ENCODE assay signal across 9 cellular contexts in the genomic region with DNA sequence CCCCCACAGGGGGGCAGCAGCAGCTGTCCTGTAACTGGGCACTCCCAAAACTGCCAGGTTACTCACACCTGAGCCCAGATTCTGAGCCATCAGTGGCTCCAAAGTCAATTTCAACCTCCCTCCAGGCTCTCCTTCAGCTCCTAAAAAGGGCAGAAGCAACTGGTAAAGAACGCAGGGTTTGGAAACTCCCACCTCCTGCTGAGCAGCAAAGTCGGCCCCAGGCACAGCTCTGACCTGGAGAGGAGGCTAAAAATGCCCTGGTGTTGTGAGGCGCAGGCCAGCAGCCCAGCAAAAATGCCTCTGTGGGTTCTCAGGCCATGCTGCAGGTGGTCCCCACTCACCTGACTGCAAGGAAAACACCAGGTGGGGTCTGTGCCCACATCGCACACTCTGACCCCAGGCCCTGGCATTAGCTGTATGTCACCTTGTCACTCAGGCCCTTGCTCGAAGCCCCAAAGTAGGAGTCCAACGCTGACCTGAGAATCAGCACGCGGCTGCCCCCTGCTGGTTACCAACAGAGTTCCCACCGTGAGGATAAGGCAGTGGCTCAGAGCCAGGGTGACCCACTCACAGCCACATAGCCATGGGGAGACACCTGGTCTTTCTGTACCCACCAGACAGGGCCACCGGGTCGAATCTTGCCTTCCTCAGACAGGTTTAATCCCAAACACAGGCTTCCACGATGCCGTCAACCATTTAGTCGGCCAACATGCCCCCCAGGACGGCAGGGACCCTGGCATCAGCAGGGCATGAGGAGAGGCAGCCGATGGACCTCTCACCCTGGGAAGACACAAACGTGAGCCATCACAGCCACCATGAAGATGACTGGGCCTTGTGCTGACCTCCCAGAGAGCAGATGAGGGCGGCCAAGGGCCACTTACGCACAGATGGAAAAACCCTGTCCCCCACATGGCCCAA. TPM values are rescaled to one million over a fixed set of nuclear protein-coding genes. Genes with fewer than 3 reads are reported as not detected.
DNase-seq lines count a peak whose midpoint lies in the region; ATAC-seq and TF ChIP-seq lines count a peak whose summit lies in the region.
"Had no signal": no experiment of that assay in that cellular context is flagged by ENCODE, and none has a peak within 500 bp of the region (broad histone marks: within the 10 kb centered on the region; RNA-seq: fewer than 3 reads in every experiment).

No MANE protein-coding gene starts in this region.

- H3K27me3 ChIP-seq in left lung, result no peaks in the 10 kb centered on the region

- H3K4me1 ChIP-seq in left lung, result no peaks in the 10 kb centered on the region

- intact Hi-C loops in left lung (cut with DNase I), result no loop called here

- H3K9me3 ChIP-seq in left lung, result no peaks in the 10 kb centered on the region

- peak; percentile 89 for TF ChIP-seq CTCF in GM12865 (IDR thresholded peaks at IDR 0.05; ENCODE audit: insufficient read depth, low read depth, low read length, missing control alignments)
- TF ChIP-seq CTCF in left lung (IDR thresholded peaks at IDR 0.05), result peak; percentile 58 to 80

- ATAC-seq in left lung (peak; percentile 75), GM19455 (IDR thresholded peaks at IDR 0.05; ENCODE audit: unreplicated experiment) (no peak), GM21390 (IDR thresholded peaks at IDR 0.05; ENCODE audit: unreplicated experiment) (no peak)

- H3K4me3 ChIP-seq in GM12865 (ENCODE audit: low read depth, low read length) (no peak overlapping the region), left lung (no peak overlapping the region)

- peaks cover 0 to 76% of the 10 kb centered on the region in 2 donors for H3K36me3 ChIP-seq in left lung

- H3K27ac ChIP-seq in left lung, result no peak overlapping the region
- H3K27ac ChIP-seq: epithelial cell of prostate had no signal

- DNase-seq in GM12865 (ENCODE audit: low read depth) (peak; percentile 82), MV-4-11 (lab: John Stamatoyannopoulos, UW) (peak; percentile 46), cerebellum (ENCODE audit: low spot score) (peak; percentile 75), left lung (peak; percentile 63 to 89)
- DNase-seq in activated CD4-positive, alpha-beta T cell treated with anti-CD3 and anti-CD28 coated beads for 24 hours (ENCODE audit: low read depth in 2 of 2), result peak; percentile 54 to 62
- peak; percentile 28 to 45 (median 36) for DNase-seq in stimulated activated CD4-positive, alpha-beta T cell treated with anti-CD3 and anti-CD28 coated beads, TNF-alpha, amount 100 ng/mL, for 4 hours (ENCODE audit: low read depth in 3 of 3)

RNA-seq across cellular contexts. Expression of a gene that starts 11.1 kb away (rescaled TPM):
- total RNA-seq in cerebellum, result 24.4 TPM
- 10 to 100 TPM; 31.3 to 55.4 TPM for total RNA-seq in left lung

RNA-seq across cellular contexts. Expression of a gene that starts 27.6 kb away (rescaled TPM):
- 9.1 TPM for total RNA-seq in cerebellum
- total RNA-seq in left lung, result 1 to 10 TPM; 5.1 to 5.5 TPM

RNA-seq across cellular contexts. Expression of a gene that starts 56.5 kb away (rescaled TPM):
- total RNA-seq in cerebellum (13.9 TPM), left lung (10 to 100 TPM; 36.5 to 46.0 TPM)
